Comparison of ENCODE assay signal across 11 cellular contexts in the genomic region with DNA sequence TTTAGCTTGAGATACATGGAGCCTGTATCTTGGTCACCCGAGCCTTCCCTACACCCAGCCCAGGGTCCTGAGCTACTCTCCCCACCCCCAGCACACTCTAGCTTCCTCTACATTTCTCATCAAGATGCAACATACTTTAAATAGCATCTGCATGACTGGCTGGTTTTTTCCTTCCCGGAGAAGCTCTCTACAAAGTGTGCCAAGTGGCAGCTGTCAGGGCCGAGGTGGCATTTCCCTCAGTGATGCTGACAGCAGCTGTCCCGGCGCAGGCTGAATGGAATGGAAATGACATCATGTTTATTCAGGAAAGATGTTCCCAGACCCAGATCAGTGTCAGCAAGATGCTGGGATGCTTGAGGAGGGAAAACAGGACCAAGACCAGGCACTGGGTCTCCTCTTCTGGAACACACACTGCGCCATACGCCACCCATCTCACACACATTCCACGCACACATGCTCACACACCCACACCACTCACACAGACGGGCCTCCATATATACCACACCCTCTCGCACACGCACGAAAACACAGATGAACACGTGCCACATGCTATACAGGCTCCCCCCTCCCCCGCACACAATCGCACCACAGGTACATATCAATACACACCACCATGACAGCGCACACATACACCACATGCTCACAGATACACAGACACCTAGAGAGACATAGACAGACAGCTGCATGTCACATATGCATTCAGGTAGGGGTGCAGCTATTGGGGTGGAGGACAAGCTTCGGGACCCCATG.
DNase-seq lines count a peak whose midpoint lies in the region; ATAC-seq and TF ChIP-seq lines count a peak whose summit lies in the region.
"Had no signal": no experiment of that assay in that cellular context is flagged by ENCODE, and none has a peak within 500 bp of the region (broad histone marks: within the 10 kb centered on the region; RNA-seq: fewer than 3 reads in every experiment).

No MANE protein-coding gene starts in this region.

- no peak overlapping the region for H3K27ac Mint-ChIP-seq in activated T-helper 17 cell treated with anti-CD3 and anti-CD28 coated beads, Interleukin-2, amount 50 U/mL, for 72 hours
- H3K27ac Mint-ChIP-seq: natural killer cell treated with Interleukin-12 subunit alpha and Interleukin-12 subunit beta and Interleukin-15 and Interleukin-18, amount 100 ng/mL, for 72 hours had no signal

- H3K4me3 ChIP-seq in choroid plexus epithelial cell (ENCODE audit: low read depth, low read length) (no peak overlapping the region), mesenchymal stem cell (ENCODE audit: insufficient read depth in 1 of 2, low read depth in 1 of 2, low read length in 2 of 2) (no peak overlapping the region), aorta (ENCODE audit: low read length in 2 of 2) (no peak overlapping the region)
- H3K4me3 ChIP-seq: Peyer's patch had no signal

- H3K4me1 ChIP-seq in mesenchymal stem cell (ENCODE audit: control insufficient read depth, insufficient read depth, low read depth, low read length) (peaks cover 14% of the 10 kb centered on the region), aorta (ENCODE audit: control insufficient read depth in 1 of 2, insufficient read depth in 2 of 2, low read length in 2 of 2) (peaks cover 0 to 2% of the 10 kb centered on the region in 2 donors)
- H3K4me1 ChIP-seq: Peyer's patch had no signal

- H4K91ac ChIP-seq in mesenchymal stem cell (ENCODE audit: low read length) = peak overlapping the region; percentile 72

- H2BK15ac ChIP-seq in mesenchymal stem cell (ENCODE audit: low read depth, poor library complexity, severe bottlenecking) = no peak overlapping the region

- ATAC-seq in aorta (ENCODE audit: low FRiP score) = no peak
- no peak for ATAC-seq in activated T-helper 17 cell treated with anti-CD3 and anti-CD28 coated beads, Interleukin-2, amount 50 U/mL, for 72 hours (replicated peaks)
- ATAC-seq: natural killer cell treated with Interleukin-12 subunit alpha and Interleukin-12 subunit beta and Interleukin-15 and Interleukin-18, amount 100 ng/mL, for 72 hours had no signal

- intact Hi-C loops in aorta (cut with DNase I) = no loop called here

- no peaks in the 10 kb centered on the region for H3K9me3 Mint-ChIP-seq in activated T-helper 17 cell treated with anti-CD3 and anti-CD28 coated beads, Interleukin-2, amount 50 U/mL, for 72 hours
- H3K9me3 Mint-ChIP-seq: natural killer cell treated with Interleukin-12 subunit alpha and Interleukin-12 subunit beta and Interleukin-15 and Interleukin-18, amount 100 ng/mL, for 72 hours had no signal

- H2BK5ac ChIP-seq in mesenchymal stem cell (ENCODE audit: low read depth, low read length, poor library complexity, severe bottlenecking) = no peak overlapping the region

- H3K27me3 ChIP-seq in mesenchymal stem cell (ENCODE audit: control insufficient read depth in 1 of 2, insufficient read depth in 1 of 2, low read length in 2 of 2) (peaks cover 0 to 14% of the 10 kb centered on the region in 2 experiments), aorta (ENCODE audit: control insufficient read depth in 1 of 2, insufficient read depth in 2 of 2, low read length in 1 of 2) (no peaks in the 10 kb centered on the region)
- H3K27me3 ChIP-seq: Peyer's patch had no signal

- no peak overlapping the region for H2BK120ac ChIP-seq in mesenchymal stem cell (ENCODE audit: low read depth, low read length)

- no peaks in the 10 kb centered on the region for H3K9me3 ChIP-seq in mesenchymal stem cell (ENCODE audit: control insufficient read depth, low read length)
- H3K9me3 ChIP-seq in aorta (ENCODE audit: control insufficient read depth, low read length) = peaks cover 1% of the 10 kb centered on the region
- H3K9me3 ChIP-seq: Peyer's patch had no signal

- DNase-seq in Caki2 (ENCODE audit: low read depth) (peak; percentile 53), NCI-H446 treated with DMSO at 0.1 percent for 48 hours (lab: John Stamatoyannopoulos, UW) (peak; percentile 56), choroid plexus epithelial cell (ENCODE audit: low read depth) (peak; percentile 60), mesenchymal stem cell (peak; percentile 72), aorta (no peak)
- no peak for DNase-seq in activated CD4-positive, alpha-beta T cell treated with anti-CD3 and anti-CD28 coated beads for 48 hours
- no peak for DNase-seq in activated CD8-positive, alpha-beta memory T cell treated with anti-CD3 and anti-CD28 coated beads, Interleukin-2, amount 50 U/mL, for 48 hours
- DNase-seq: DND-41, Peyer's patch had no signal

- H3K4ac ChIP-seq in mesenchymal stem cell (ENCODE audit: low read depth in 1 of 2, low read length in 2 of 2) = peak overlapping the region in 1 of 2 experiments; percentile 38

- no peak overlapping the region for H2AFZ ChIP-seq in mesenchymal stem cell (ENCODE audit: low read depth, low read length)

- no peaks in the 10 kb centered on the region for H3K36me3 Mint-ChIP-seq in activated T-helper 17 cell treated with anti-CD3 and anti-CD28 coated beads, Interleukin-2, amount 50 U/mL, for 72 hours (ENCODE audit: low read depth)
- H3K36me3 Mint-ChIP-seq: natural killer cell treated with Interleukin-12 subunit alpha and Interleukin-12 subunit beta and Interleukin-15 and Interleukin-18, amount 100 ng/mL, for 72 hours had no signal

- H3K4me2 ChIP-seq in mesenchymal stem cell (ENCODE audit: low read length, poor library complexity, severe bottlenecking) = no peak overlapping the region

- peak overlapping the region in 1 of 2 experiments; percentile 5 for H3K14ac ChIP-seq in mesenchymal stem cell (ENCODE audit: low read length in 2 of 2)

- H3K4me1 Mint-ChIP-seq in activated T-helper 17 cell treated with anti-CD3 and anti-CD28 coated beads, Interleukin-2, amount 50 U/mL, for 72 hours = no peaks in the 10 kb centered on the region

- H3K18ac ChIP-seq in mesenchymal stem cell (ENCODE audit: low read depth in 1 of 2, low read length in 2 of 2) = peak overlapping the region in 1 of 2 experiments; percentile 32

- H3K27ac ChIP-seq in mesenchymal stem cell (ENCODE audit: low read length, poor library complexity, severe bottlenecking) (peak overlapping the region; percentile 79), aorta (ENCODE audit: low read depth in 1 of 2, low read length in 2 of 2) (no peak overlapping the region)
- H3K27ac ChIP-seq: Peyer's patch had no signal

- no peak overlapping the region for H3K4me3 Mint-ChIP-seq in activated T-helper 17 cell treated with anti-CD3 and anti-CD28 coated beads, Interleukin-2, amount 50 U/mL, for 72 hours
- H3K4me3 Mint-ChIP-seq: natural killer cell treated with Interleukin-12 subunit alpha and Interleukin-12 subunit beta and Interleukin-15 and Interleukin-18, amount 100 ng/mL, for 72 hours had no signal

- H2BK12ac ChIP-seq in mesenchymal stem cell (ENCODE audit: low read length in 2 of 2) = peak overlapping the region in 1 of 2 experiments; percentile 55

- TF ChIP-seq CTCF in choroid plexus epithelial cell (conservative IDR thresholded peaks at IDR 0.05; ENCODE audit: low read depth, low read length) = no peak

- H3K79me1 ChIP-seq in mesenchymal stem cell (replicated peaks; ENCODE audit: low read length, poor library complexity, severe bottlenecking) = no peaks in the 10 kb centered on the region

- peaks cover 15% of the 10 kb centered on the region for H3K27me3 Mint-ChIP-seq in activated T-helper 17 cell treated with anti-CD3 and anti-CD28 coated beads, Interleukin-2, amount 50 U/mL, for 72 hours

- no peak overlapping the region for H2AK5ac ChIP-seq in mesenchymal stem cell (ENCODE audit: low read length, severe bottlenecking)

- in situ Hi-C loops in Caki2 (cut with HindIII; ENCODE audit: low pct_unique_long_range_greater_than_20kb, low sequenced_read_pairs) = no loop called here

- no peak overlapping the region for H3K9ac ChIP-seq in mesenchymal stem cell (ENCODE audit: low read length)

- H3K23ac ChIP-seq in mesenchymal stem cell (ENCODE audit: low read length in 2 of 2) = no peak overlapping the region

- H4K8ac ChIP-seq in mesenchymal stem cell (ENCODE audit: low read length) = peak overlapping the region; percentile 30

- WGBS in mesenchymal stem cell = 57% methylated on average over 17 of the region's 17 CpGs
- 74 to 78% methylated on average over 17 of the region's 17 CpGs for WGBS in aorta, 2 donors

- H3K36me3 ChIP-seq in mesenchymal stem cell (ENCODE audit: control insufficient read depth in 1 of 2, insufficient read depth in 2 of 2, low read depth in 1 of 2, low read length in 2 of 2) (no peaks in the 10 kb centered on the region), aorta (ENCODE audit: control insufficient read depth in 1 of 2, insufficient read depth in 2 of 2, low read length in 1 of 2) (no peaks in the 10 kb centered on the region)
- H3K36me3 ChIP-seq: Peyer's patch had no signal

Comparison
In these comparisons a context has a peak if more than half of its experiments do, and no peak if none do; other contexts are left out.
1. DNase-seq: peak in Caki2 (single experiment), NCI-H446 treated with DMSO at 0.1 percent for 48 hours (single experiment), choroid plexus epithelial cell (single experiment) and mesenchymal stem cell (single experiment); none in activated CD4-positive, alpha-beta T cell treated with anti-CD3 and anti-CD28 coated beads for 48 hours (single experiment), aorta (0 of 2) and activated CD8-positive, alpha-beta memory T cell treated with anti-CD3 and anti-CD28 coated beads, Interleukin-2, amount 50 U/mL, for 48 hours (single experiment).